ENCODE assay signal across 14 cellular contexts in the genomic region with DNA sequence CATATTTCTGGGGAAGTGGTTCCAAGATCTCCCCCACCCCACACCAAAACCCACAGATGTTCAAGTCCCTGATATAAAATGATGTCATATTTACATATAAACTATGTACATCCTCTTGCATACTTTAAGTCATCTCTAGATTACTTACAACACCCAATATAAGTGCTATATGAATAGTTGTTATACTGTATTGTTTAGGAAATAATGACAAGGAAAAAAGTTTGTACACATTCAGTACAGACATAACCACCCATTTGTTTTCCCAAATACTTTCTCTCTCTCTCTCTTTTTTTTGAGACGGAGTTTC. TPM values are rescaled to one million over a fixed set of nuclear protein-coding genes. Genes with fewer than 3 reads are reported as not detected.
DNase-seq lines count a peak whose midpoint lies in the region; ATAC-seq, FAIRE-seq and TF ChIP-seq lines count a peak whose summit lies in the region.
"Had no signal": no experiment of that assay in that cellular context is flagged by ENCODE, and none has a peak within 500 bp of the region (broad histone marks: within the 10 kb centered on the region; RNA-seq: fewer than 3 reads in every experiment).

No MANE protein-coding gene starts in this region.

- no peaks in the 10 kb centered on the region; the same call in 1 of the 2 replicates for H3F3A ChIP-seq in GM23338 (replicated peaks; ENCODE audit: low read depth)

- no peak overlapping the region for H3K4me3 ChIP-seq in BLaER1
- peak overlapping the region; percentile 2; the same call in 1 of the 2 replicates for H3K4me3 ChIP-seq in GM23338
- no peak overlapping the region for H3K4me3 ChIP-seq in astrocyte (ENCODE audit: insufficient read depth, low read depth, low read length)
- H3K4me3 ChIP-seq in mucosa of descending colon = no peak overlapping the region

- FAIRE-seq in astrocyte (lab: Jason Lieb, UNC) = no peak
- FAIRE-seq: H54 had no signal

- peak overlapping the region; percentile 88 for H3K4me2 ChIP-seq in BLaER1
- H3K4me2 ChIP-seq in GM23338 = peak overlapping the region; percentile 61; the same call in 1 of the 2 replicates
- no peak overlapping the region for H3K4me2 ChIP-seq in astrocyte (ENCODE audit: low read length)

- ATAC-seq in GM23338 (no peak), mucosa of descending colon (peak; percentile 35), HG03442 (IDR thresholded peaks at IDR 0.05; ENCODE audit: unreplicated experiment) (no peak), HG03139 (IDR thresholded peaks at IDR 0.05; ENCODE audit: unreplicated experiment) (no peak)

- H3K9me3 Mint-ChIP-seq in GM23338 (no peaks in the 10 kb centered on the region), astrocyte (ENCODE audit: unreplicated experiment) (no peaks in the 10 kb centered on the region)
- H3K9me3 Mint-ChIP-seq: stimulated activated naive CD8-positive, alpha-beta T cell treated with anti-CD3 and anti-CD28 coated beads, Interleukin-15, Interleukin-2, amounts not matched to agents 100 ng/mL and 50 ng/mL, for 24 hours had no signal

- H3K9ac ChIP-seq in BLaER1 (no peak overlapping the region), astrocyte (ENCODE audit: low read length) (no peak overlapping the region)

- intact Hi-C loops in mucosa of descending colon (cut with DNase I, micrococcal nuclease) = no loop called here

- H3K36me3 Mint-ChIP-seq in GM23338 (ENCODE audit: low read depth) (no peaks in the 10 kb centered on the region), astrocyte (ENCODE audit: low read depth, unreplicated experiment) (no peaks in the 10 kb centered on the region)

- peak overlapping the region; percentile 55; the same call in 1 of the 3 replicates for H3K4me3 Mint-ChIP-seq in GM23338
- no peak overlapping the region for H3K4me3 Mint-ChIP-seq in astrocyte (ENCODE audit: unreplicated experiment)

- H3K27ac ChIP-seq in BLaER1 (0 out of 2 replicates have a peak overlapping the region, but pooled peaks have one; percentile 2), GM23338 (ENCODE audit: low read depth) (peak overlapping the region; percentile 83), astrocyte (ENCODE audit: low read depth, low read length) (no peak overlapping the region)

- H2AFZ ChIP-seq in GM23338 = no peak overlapping the region
- H2AFZ ChIP-seq in astrocyte (ENCODE audit: low read depth, low read length) = no peak overlapping the region

- 0 out of 2 replicates have a peak, but pooled peaks cover 5% of the 10 kb centered on the region for H3K9me3 ChIP-seq in BLaER1
- H3K9me3 ChIP-seq in astrocyte (ENCODE audit: insufficient read depth, low read depth, low read length) = no peaks in the 10 kb centered on the region
- no peaks in the 10 kb centered on the region for H3K9me3 ChIP-seq in mucosa of descending colon

- H3K4me1 ChIP-seq in BLaER1 (peaks cover 28% of the 10 kb centered on the region), GM23338 (ENCODE audit: insufficient read depth) (peaks cover 31% of the 10 kb centered on the region), astrocyte (ENCODE audit: insufficient read depth, low read length) (peaks cover 3% of the 10 kb centered on the region), mucosa of descending colon (ENCODE audit: low read depth) (peaks cover 9% of the 10 kb centered on the region)

- H3K27me3 Mint-ChIP-seq in GM23338 (ENCODE audit: insufficient read depth, low read depth, poor library complexity) (no peaks in the 10 kb centered on the region), astrocyte (ENCODE audit: low read depth, unreplicated experiment) (no peaks in the 10 kb centered on the region)
- H3K27me3 Mint-ChIP-seq: stimulated activated naive CD8-positive, alpha-beta T cell treated with anti-CD3 and anti-CD28 coated beads, Interleukin-15, Interleukin-2, amounts not matched to agents 100 ng/mL and 50 ng/mL, for 24 hours had no signal

- H3K27ac Mint-ChIP-seq in GM23338 (peak overlapping the region; percentile 80), astrocyte (ENCODE audit: unreplicated experiment) (peak overlapping the region; percentile 43)
- H3K27ac Mint-ChIP-seq: stimulated activated naive CD8-positive, alpha-beta T cell treated with anti-CD3 and anti-CD28 coated beads, Interleukin-15, Interleukin-2, amounts not matched to agents 100 ng/mL and 50 ng/mL, for 24 hours had no signal

- peaks cover 99% of the 10 kb centered on the region for H3K79me2 ChIP-seq in GM23338 (replicated peaks; ENCODE audit: insufficient read depth)
- H3K79me2 ChIP-seq in astrocyte (ENCODE audit: insufficient read depth, low read length) = peaks cover 81% of the 10 kb centered on the region

- H4K20me1 ChIP-seq in BLaER1 (peaks cover 33% of the 10 kb centered on the region; the same call in 1 of the 2 replicates), GM23338 (replicated peaks; ENCODE audit: insufficient read depth) (peaks cover 31% of the 10 kb centered on the region), astrocyte (ENCODE audit: insufficient read depth, low read length) (peaks cover 45% of the 10 kb centered on the region)

- no peaks in the 10 kb centered on the region for H3K9me2 ChIP-seq in GM23338 (ENCODE audit: insufficient read depth)

- H3K27me3 ChIP-seq in BLaER1 (no peaks in the 10 kb centered on the region), GM23338 (ENCODE audit: insufficient read depth) (no peaks in the 10 kb centered on the region), astrocyte (ENCODE audit: insufficient read depth, low read length) (no peaks in the 10 kb centered on the region)

- H3K4me1 Mint-ChIP-seq in GM23338 = peaks cover 42% of the 10 kb centered on the region
- H3K4me1 Mint-ChIP-seq in astrocyte (ENCODE audit: low read depth, unreplicated experiment) = peaks cover 23% of the 10 kb centered on the region

- TF ChIP-seq CTCF in GM23338 (conservative IDR thresholded peaks at IDR 0.05; ENCODE audit: low read depth in 2 of 2) (no peak), astrocyte (IDR thresholded peaks at IDR 0.05; ENCODE audit: insufficient read depth, low read depth, low read length) (no peak), mucosa of descending colon (IDR thresholded peaks at IDR 0.05) (no peak)

- H3K36me3 ChIP-seq in BLaER1 (peaks cover 9% of the 10 kb centered on the region), GM23338 (ENCODE audit: insufficient read depth) (no peaks in the 10 kb centered on the region), astrocyte (ENCODE audit: insufficient read depth, low read length) (no peaks in the 10 kb centered on the region), mucosa of descending colon (ENCODE audit: low read depth) (no peaks in the 10 kb centered on the region)

- DNase-seq in GM23338 (ENCODE audit: low spot score) (no peak), astrocyte (ENCODE audit: low read depth) (no peak), mucosa of descending colon (no peak), COLO829 (ENCODE audit: low spot score) (no peak)
- DNase-seq in activated CD8-positive, alpha-beta memory T cell treated with anti-CD3 and anti-CD28 coated beads for 24 hours = no peak
- DNase-seq: activated gamma-delta T cell treated with Interleukin-2 at 50 U/mL for 16 hours, NCI-H1092 treated with DMSO at 0.1 percent for 48 hours, NCI-H2227 treated with DMSO at 0.1 percent for 48 hours, retina had no signal

TF ChIP-seq in GM23338, 12 proteins besides CTCF, POLR2A, EP300 and RAD21:
- TF ChIP-seq EZH2phosphoT487 (IDR thresholded peaks at IDR 0.05; ENCODE audit: unreplicated experiment) = no peak
- TF ChIP-seq, protein P1, sequence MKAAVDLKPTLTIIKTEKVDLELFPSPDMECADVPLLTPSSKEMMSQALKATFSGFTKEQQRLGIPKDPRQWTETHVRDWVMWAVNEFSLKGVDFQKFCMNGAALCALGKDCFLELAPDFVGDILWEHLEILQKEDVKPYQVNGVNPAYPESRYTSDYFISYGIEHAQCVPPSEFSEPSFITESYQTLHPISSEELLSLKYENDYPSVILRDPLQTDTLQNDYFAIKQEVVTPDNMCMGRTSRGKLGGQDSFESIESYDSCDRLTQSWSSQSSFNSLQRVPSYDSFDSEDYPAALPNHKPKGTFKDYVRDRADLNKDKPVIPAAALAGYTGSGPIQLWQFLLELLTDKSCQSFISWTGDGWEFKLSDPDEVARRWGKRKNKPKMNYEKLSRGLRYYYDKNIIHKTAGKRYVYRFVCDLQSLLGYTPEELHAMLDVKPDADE (IDR thresholded peaks at IDR 0.05) = no peak

RNA-seq across cellular contexts. Expression of a gene that starts 11.5 kb away (rescaled TPM):
- 89.9 and 90.3 TPM in 2 replicates for total RNA-seq in GM23338 (2014; rRNA removed; shearing (Covaris generic))
- 199 and 224 TPM in 2 replicates for polyA plus RNA-seq in GM23338 (2016; fragmentation: Nextera tagmentation; extraction: Ambion mirVana)
- total RNA-seq in astrocyte (36.9 and 38.7 TPM in 2 replicates), mucosa of descending colon (100 to 1,000 TPM in 1 of 3 donors, 10 to 100 TPM in 2; 71.9 to 101 (median 72.0) TPM)

RNA-seq across cellular contexts. Expression of a gene that starts 42.7 kb away (rescaled TPM):
- 68.5 and 72.0 TPM in 2 replicates for total RNA-seq in GM23338 (2014; rRNA removed; shearing (Covaris generic))
- 28.5 and 31.0 TPM in 2 replicates for polyA plus RNA-seq in GM23338 (2016; fragmentation: Nextera tagmentation; extraction: Ambion mirVana)
- total RNA-seq in astrocyte (15.2 and 16.4 TPM in 2 replicates), mucosa of descending colon (10 to 100 TPM; 46.7 to 76.8 (median 46.7) TPM)
